Comparison of ENCODE assay signal across 13 cellular contexts in genomic region chr22:43861529-43861928, GRCh38. TPM values are rescaled to one million over a fixed set of nuclear protein-coding genes. Genes with fewer than 3 reads are reported as not detected.
DNase-seq lines count a peak whose midpoint lies in the region; ATAC-seq and TF ChIP-seq lines count a peak whose summit lies in the region.
"Had no signal": no experiment of that assay in that cellular context is flagged by ENCODE, and none has a peak within 500 bp of the region (broad histone marks: within the 10 kb centered on the region; RNA-seq: fewer than 3 reads in every experiment).

No MANE protein-coding gene starts in this region.

- peaks cover 7% of the 10 kb centered on the region for H3K4me1 Mint-ChIP-seq in CD8-positive, alpha-beta T cell (ENCODE audit: low read depth)
- H3K4me1 Mint-ChIP-seq in naive thymus-derived CD8-positive, alpha-beta T cell, result peaks cover 0 to 8% (median 2%) of the 10 kb centered on the region in 4 donors

- peaks cover 13% of the 10 kb centered on the region for H3K27me3 ChIP-seq in CD8-positive, alpha-beta T cell (ENCODE audit: insufficient read depth, low read length)
- peaks cover 3% of the 10 kb centered on the region; the same call in 1 of the 2 replicates for H3K27me3 ChIP-seq in HUES64 (ENCODE audit: insufficient read depth, low read length)
- peaks cover 0 to 9% of the 10 kb centered on the region in 2 donors for H3K27me3 ChIP-seq in duodenal mucosa (ENCODE audit: control insufficient read depth in 1 of 2, insufficient read depth in 2 of 2, low read length in 2 of 2)
- H3K27me3 ChIP-seq in gastroesophageal sphincter, result peaks cover 90% of the 10 kb centered on the region

- H3K36me3 Mint-ChIP-seq in CD8-positive, alpha-beta T cell, result no peaks in the 10 kb centered on the region
- H3K36me3 Mint-ChIP-seq in naive thymus-derived CD8-positive, alpha-beta T cell, result peaks cover 0 to 29% (median 4%) of the 10 kb centered on the region in 3 donors

- H3K27ac ChIP-seq in CD8-positive, alpha-beta T cell (ENCODE audit: low read depth, low read length), result no peak overlapping the region
- H3K27ac ChIP-seq in HUES64 (ENCODE audit: low read depth, low read length) (no peak overlapping the region), duodenal mucosa (ENCODE audit: low read depth, low read length) (peak overlapping the region; percentile 51), gastroesophageal sphincter (no peak overlapping the region)
- H3K27ac ChIP-seq: thoracic aorta had no signal

- H3K9me3 ChIP-seq in CD8-positive, alpha-beta T cell (ENCODE audit: low read length), result no peaks in the 10 kb centered on the region
- H3K9me3 ChIP-seq in HUES64 (ENCODE audit: insufficient read depth, low read depth, low read length) (peaks cover 2% of the 10 kb centered on the region; the same call in 1 of the 2 replicates), duodenal mucosa (ENCODE audit: control insufficient read depth in 1 of 2, low read length in 2 of 2) (no peaks in the 10 kb centered on the region), gastroesophageal sphincter (peaks cover 0 to 16% (median 0%) of the 10 kb centered on the region in 3 donors)
- H3K9me3 ChIP-seq: thoracic aorta had no signal

- H3K9me3 Mint-ChIP-seq in CD8-positive, alpha-beta T cell, result peaks cover 5% of the 10 kb centered on the region
- peaks cover 4 to 15% (median 11%) of the 10 kb centered on the region in 9 donors for H3K9me3 Mint-ChIP-seq in naive thymus-derived CD8-positive, alpha-beta T cell

- no peak overlapping the region for H3K4me3 ChIP-seq in CD8-positive, alpha-beta T cell (ENCODE audit: low read depth, low read length)
- H3K4me3 ChIP-seq in HUES64 (ENCODE audit: low read length) (peak overlapping the region; percentile 71), duodenal mucosa (ENCODE audit: low read depth in 1 of 2, low read length in 2 of 2) (peak overlapping the region; percentile 52 to 75), gastroesophageal sphincter (peak overlapping the region in 1 of 2 donors; percentile 39)
- H3K4me3 ChIP-seq: thoracic aorta had no signal

- intact Hi-C loops in CD8-positive, alpha-beta T cell (cut with DNase I, micrococcal nuclease), result no loop called here

- no peak for DNase-seq in CD8-positive, alpha-beta T cell
- DNase-seq in naive thymus-derived CD8-positive, alpha-beta T cell, result peak in 1 of 10 donors; percentile 49
- DNase-seq in NCI-H2081 treated with DMSO at 0.1 percent for 48 hours (lab: John Stamatoyannopoulos, UW), result no peak
- DNase-seq in Kasumi-1 (lab: John Stamatoyannopoulos, UW), result no peak
- DNase-seq: activated T-cell treated with anti-CD3 and anti-CD28 coated beads, Interleukin-2, amount 50 U/mL, for 48 hours; T1000 had no signal

- no peaks in the 10 kb centered on the region for H3K4me1 ChIP-seq in CD8-positive, alpha-beta T cell (ENCODE audit: insufficient read depth, low read length)
- H3K4me1 ChIP-seq in HUES64 (ENCODE audit: insufficient read depth, low read length) (peaks cover 14% of the 10 kb centered on the region; the same call in 1 of the 2 replicates), duodenal mucosa (ENCODE audit: control insufficient read depth in 1 of 2, insufficient read depth in 2 of 2, low read length in 2 of 2) (peaks cover 9 to 10% of the 10 kb centered on the region in 2 donors), gastroesophageal sphincter (peaks cover 0 to 10% (median 0%) of the 10 kb centered on the region in 3 donors)

- no peak for TF ChIP-seq EP300 in gastroesophageal sphincter (IDR thresholded peaks at IDR 0.05)

- TF ChIP-seq CTCF in CD8-positive, alpha-beta T cell (IDR thresholded peaks at IDR 0.05), result no peak
- no peak for TF ChIP-seq CTCF in gastroesophageal sphincter (IDR thresholded peaks at IDR 0.05)

- ATAC-seq in CD8-positive, alpha-beta T cell, result no peak
- ATAC-seq in naive thymus-derived CD8-positive, alpha-beta T cell, result no peak
- no peak for ATAC-seq in gastroesophageal sphincter
- no peak for ATAC-seq in GM18519 (IDR thresholded peaks at IDR 0.05; ENCODE audit: low FRiP score, unreplicated experiment)

- WGBS in HUES64, result 28% methylated on average over 9 of the region's 9 CpGs
- WGBS in gastroesophageal sphincter (ENCODE audit: low coverage in 1 of 2), 2 donors, result 80% methylated on average over 1 of the region's 9 CpGs; no CpG with 5 or more reads in 1 of the 2 donors

- CTCF ChIA-PET in CD8-positive, alpha-beta T cell (lab: Charles Lee), result no interaction called here

- no peaks in the 10 kb centered on the region for H3K36me3 ChIP-seq in CD8-positive, alpha-beta T cell (ENCODE audit: insufficient read depth, low read length)
- H3K36me3 ChIP-seq in HUES64 (ENCODE audit: insufficient read depth, low read length), result no peaks in the 10 kb centered on the region
- H3K36me3 ChIP-seq in duodenal mucosa (ENCODE audit: control insufficient read depth in 1 of 2, insufficient read depth in 2 of 2, low read length in 2 of 2), result peaks cover 0 to 3% of the 10 kb centered on the region in 2 donors
- H3K36me3 ChIP-seq in gastroesophageal sphincter, result no peaks in the 10 kb centered on the region
- H3K36me3 ChIP-seq: thoracic aorta had no signal

- H3K27ac Mint-ChIP-seq in CD8-positive, alpha-beta T cell, result no peak overlapping the region
- H3K27ac Mint-ChIP-seq in naive thymus-derived CD8-positive, alpha-beta T cell, result no peak overlapping the region

- no peak for TF ChIP-seq POLR2A in gastroesophageal sphincter (IDR thresholded peaks at IDR 0.05)

- peak overlapping the region; percentile 33 for H3K4me3 Mint-ChIP-seq in CD8-positive, alpha-beta T cell
- peak overlapping the region; percentile 34 to 61 (median 45) for H3K4me3 Mint-ChIP-seq in naive thymus-derived CD8-positive, alpha-beta T cell

- H3K27me3 Mint-ChIP-seq in CD8-positive, alpha-beta T cell (ENCODE audit: low read depth), result peaks cover 69% of the 10 kb centered on the region
- peaks cover 45 to 92% (median 73%) of the 10 kb centered on the region in 5 donors for H3K27me3 Mint-ChIP-seq in naive thymus-derived CD8-positive, alpha-beta T cell

- H3K9ac ChIP-seq in HUES64 (ENCODE audit: low read depth, low read length) (no peak overlapping the region), duodenal mucosa (ENCODE audit: low read depth in 1 of 2, low read length in 2 of 2) (peak overlapping the region; percentile 48 to 72)

- POLR2A ChIA-PET in CD8-positive, alpha-beta T cell (lab: Charles Lee), result no interaction called here
- POLR2A ChIA-PET in naive thymus-derived CD8-positive, alpha-beta T cell (lab: Charles Lee), result no interaction called here

RNA-seq across cellular contexts. Expression of gene SULT4A1, which starts 0.8 kb away (rescaled TPM):
- total RNA-seq in CD8-positive, alpha-beta T cell, result not detected
- polyA plus RNA-seq in HUES64 (2013, experiment 1 of 2), result 4.2 TPM
- polyA plus RNA-seq in HUES64 (2013, experiment 2 of 2), result 5.7 TPM
- total RNA-seq in naive thymus-derived CD8-positive, alpha-beta T cell, result not detected
- not detected for polyA plus RNA-seq in naive thymus-derived CD8-positive, alpha-beta T cell
- 1 to 10 TPM in 1 of 4 donors, under 1 TPM in 2, not detected in 1; 0.16 to 1.7 (median 0.54) TPM for total RNA-seq in gastroesophageal sphincter
- total RNA-seq: lower leg skin, thoracic aorta had no signal

RNA-seq across cellular contexts. Expression of gene PNPLA5, which starts 30.3 kb away (rescaled TPM):
- total RNA-seq in CD8-positive, alpha-beta T cell, result not detected
- 1.8 TPM for polyA plus RNA-seq in HUES64 (2013, experiment 1 of 2)
- 1.1 TPM for polyA plus RNA-seq in HUES64 (2013, experiment 2 of 2)
- total RNA-seq in naive thymus-derived CD8-positive, alpha-beta T cell, result not detected
- polyA plus RNA-seq in naive thymus-derived CD8-positive, alpha-beta T cell, result not detected
- total RNA-seq in gastroesophageal sphincter, result not detected
- total RNA-seq: HT1080, thoracic aorta had no signal

RNA-seq across cellular contexts. Expression of gene EFCAB6, which starts 49.4 kb away (rescaled TPM):
- total RNA-seq in CD8-positive, alpha-beta T cell, result under 1 TPM in 1 of 2 experiments, not detected in 1; 0.22 TPM
- polyA plus RNA-seq in HUES64 (2013, experiment 1 of 2), result 0.65 TPM
- polyA plus RNA-seq in HUES64 (2013, experiment 2 of 2), result 0.82 TPM
- total RNA-seq in naive thymus-derived CD8-positive, alpha-beta T cell, result 1 to 10 TPM in 1 of 2 experiments, under 1 TPM in 1; 0.58 to 1.7 TPM
- under 1 TPM in 1 of 3 donors, not detected in 2; 0.14 TPM for polyA plus RNA-seq in naive thymus-derived CD8-positive, alpha-beta T cell
- total RNA-seq in gastroesophageal sphincter, result 1 to 10 TPM; 1.1 to 3.8 (median 2.7) TPM
- total RNA-seq: HT1080 had no signal
